In genomic region chr2:202149953-202150352, GRCh38 we compare ENCODE assay signal across 24 cellular contexts.
DNase-seq lines count a peak whose midpoint lies in the region; ATAC-seq and TF ChIP-seq lines count a peak whose summit lies in the region.
"Had no signal": no experiment of that assay in that cellular context is flagged by ENCODE, and none has a peak within 500 bp of the region (broad histone marks: within the 10 kb centered on the region; RNA-seq: fewer than 3 reads in every experiment).

No MANE protein-coding gene starts in this region.

- H3K27me3 ChIP-seq in HUES64 (ENCODE audit: insufficient read depth, low read length) (no peaks in the 10 kb centered on the region), iPS-20b (ENCODE audit: insufficient read depth, low read length) (peaks cover 9% of the 10 kb centered on the region; the same call in 1 of the 2 replicates), psoas muscle (ENCODE audit: insufficient read depth in 3 of 3, low read length in 2 of 3) (no peaks in the 10 kb centered on the region)
- H3K27me3 ChIP-seq: brain microvascular endothelial cell, vagina had no signal

- no peaks in the 10 kb centered on the region for H3K9me3 ChIP-seq in HUES64 (ENCODE audit: insufficient read depth, low read depth, low read length)
- H3K9me3 ChIP-seq in iPS-20b (ENCODE audit: insufficient read depth, low read depth, low read length), result no peaks in the 10 kb centered on the region
- H3K9me3 ChIP-seq in psoas muscle, result no peaks in the 10 kb centered on the region
- H3K9me3 ChIP-seq: thoracic aorta, vagina had no signal

- peaks cover 56% of the 10 kb centered on the region for H3K4me1 Mint-ChIP-seq in brain
- H3K4me1 Mint-ChIP-seq: CD14-positive monocyte had no signal

- peak; percentile 6 to 77 (median 60) for ATAC-seq in psoas muscle
- ATAC-seq: activated naive CD8-positive, alpha-beta T cell treated with anti-CD3 and anti-CD28 coated beads, Interleukin-2, amount 50 U/mL, for 24 hours had no signal

- H3K4me3 ChIP-seq in HUES64 (ENCODE audit: low read length), result no peak overlapping the region
- H3K4me3 ChIP-seq in iPS-20b (ENCODE audit: low read length), result peak overlapping the region; percentile 17; the same call in 1 of the 2 replicates
- no peak overlapping the region for H3K4me3 ChIP-seq in psoas muscle

- no peak for DNase-seq in psoas muscle
- DNase-seq in cerebellar cortex (ENCODE audit: low spot score), result no peak
- no peak for DNase-seq in NCI-H2171 (lab: John Stamatoyannopoulos, UW)
- no peak for DNase-seq in GF-D8 (lab: John Stamatoyannopoulos, UW)
- DNase-seq in germinal center (ENCODE audit: low spot score), result no peak
- DNase-seq: activated CD4-positive, alpha-beta T cell treated with anti-CD3 and anti-CD28 coated beads, Interleukin-2, amount 50 U/mL, for 1 hour; activated naive CD8-positive, alpha-beta T cell treated with anti-CD3 and anti-CD28 coated beads, Interleukin-2, amount 50 U/mL, for 24 hours; activated T-cell treated with anti-CD3 and anti-CD28 coated beads, Interleukin-2, amount 50 U/mL, for 48 hours; DND-41; effector CD8-positive, alpha-beta T cell; NCI-H1105 treated with DMSO at 0.1 percent for 48 hours; NCI-H1930; NCI-H526; SIG-M5; stimulated activated naive CD4-positive, alpha-beta T cell treated with Interleukin-2 at 50 U/mL for 16 hours; T1000 had no signal

- no peaks in the 10 kb centered on the region for H3K36me3 Mint-ChIP-seq in brain
- H3K36me3 Mint-ChIP-seq: CD14-positive monocyte; natural killer cell treated with Interleukin-12 subunit alpha and Interleukin-12 subunit beta and Interleukin-15 and Interleukin-18, amount 100 ng/mL, for 72 hours had no signal

- intact Hi-C loops in psoas muscle (cut with DNase I), result no loop called here

- peak overlapping the region; percentile 74; the same call in 1 of the 2 replicates for H3K27ac ChIP-seq in HUES64 (ENCODE audit: low read depth, low read length)
- no peak overlapping the region for H3K27ac ChIP-seq in iPS-20b (ENCODE audit: low read length)
- peak overlapping the region; percentile 36 for H3K27ac ChIP-seq in psoas muscle
- H3K27ac ChIP-seq: brain microvascular endothelial cell, thoracic aorta had no signal

- H3K36me3 ChIP-seq in HUES64 (ENCODE audit: insufficient read depth, low read length) (no peaks in the 10 kb centered on the region), iPS-20b (ENCODE audit: insufficient read depth, low read depth, low read length) (no peaks in the 10 kb centered on the region), psoas muscle (ENCODE audit: insufficient read depth in 1 of 2, low read depth in 1 of 2) (no peaks in the 10 kb centered on the region)
- H3K36me3 ChIP-seq: brain microvascular endothelial cell, thoracic aorta, vagina had no signal

- WGBS in HUES64, result 79% methylated on average over 2 of the region's 3 CpGs
- 51 to 78% (median 62%) methylated on average over 3 of the region's 3 CpGs for WGBS in psoas muscle, 3 donors

- peaks cover 0 to 3% (median 0%) of the 10 kb centered on the region in 5 experiments for H3K9me3 Mint-ChIP-seq in brain
- H3K9me3 Mint-ChIP-seq: activated naive CD8-positive, alpha-beta T cell treated with anti-CD3 and anti-CD28 coated beads, Interleukin-2, amount 50 U/mL, for 24 hours; natural killer cell treated with Interleukin-12 subunit alpha and Interleukin-12 subunit beta and Interleukin-15 and Interleukin-18, amount 100 ng/mL, for 72 hours had no signal

- peak overlapping the region; percentile 91 to 98 (median 95) for H3K27ac Mint-ChIP-seq in brain
- H3K27ac Mint-ChIP-seq: activated naive CD8-positive, alpha-beta T cell treated with anti-CD3 and anti-CD28 coated beads, Interleukin-2, amount 50 U/mL, for 24 hours; CD14-positive monocyte; natural killer cell treated with Interleukin-12 subunit alpha and Interleukin-12 subunit beta and Interleukin-15 and Interleukin-18, amount 100 ng/mL, for 72 hours had no signal

- peaks cover 37% of the 10 kb centered on the region for H3K4me1 ChIP-seq in HUES64 (ENCODE audit: insufficient read depth, low read length)
- H3K4me1 ChIP-seq in iPS-20b (ENCODE audit: insufficient read depth, low read length), result peaks cover 16% of the 10 kb centered on the region
- peaks cover 10% of the 10 kb centered on the region for H3K4me1 ChIP-seq in psoas muscle

- H3K4me3 Mint-ChIP-seq in brain, result peak overlapping the region in 3 of 5 experiments; percentile 49 to 75 (median 70)
- H3K4me3 Mint-ChIP-seq: activated naive CD8-positive, alpha-beta T cell treated with anti-CD3 and anti-CD28 coated beads, Interleukin-2, amount 50 U/mL, for 24 hours; CD14-positive monocyte; natural killer cell treated with Interleukin-12 subunit alpha and Interleukin-12 subunit beta and Interleukin-15 and Interleukin-18, amount 100 ng/mL, for 72 hours had no signal

- H3K9ac ChIP-seq in HUES64 (ENCODE audit: low read depth, low read length) (no peak overlapping the region), iPS-20b (ENCODE audit: low read depth, low read length) (no peak overlapping the region)

- H3K27me3 Mint-ChIP-seq in brain, result peaks cover 2% of the 10 kb centered on the region

- no peak for TF ChIP-seq CTCF in brain (conservative IDR thresholded peaks at IDR 0.05)
- TF ChIP-seq CTCF in psoas muscle (IDR thresholded peaks at IDR 0.05), result no peak
